Comparison of ENCODE assay signal across 34 cellular contexts in genomic region chr4:22534374-22534773, GRCh38.
"Had no signal": no experiment of that assay in that cellular context is flagged by ENCODE, and none has a peak within 500 bp of the region (broad histone marks: within the 10 kb centered on the region; RNA-seq: fewer than 3 reads in every experiment).

No MANE protein-coding gene starts in this region.

- H3K27me3 ChIP-seq: MG63 had no signal

- H3K36me3 ChIP-seq: MG63 had no signal

- H3K4me3 ChIP-seq: MG63 had no signal

- DNase-seq: Karpas-422, Kasumi-1, MG63, MM.1S, MV-4-11, NCI-H1048, NCI-H1092, NCI-H1092 treated with DMSO at 0.1 percent for 48 hours, NCI-H1105, NCI-H1105 treated with DMSO at 0.1 percent for 48 hours, NCI-H1417, NCI-H1417 treated with DMSO at 0.1 percent for 48 hours, NCI-H1436, NCI-H1436 treated with DMSO at 0.1 percent for 48 hours, NCI-H146, NCI-H1694, NCI-H1694 treated with DMSO at 0.1 percent for 48 hours, NCI-H187, NCI-H187 treated with DMSO at 0.1 percent for 48 hours, NCI-H1930, NCI-H2029, NCI-H2029 treated with DMSO at 0.1 percent for 48 hours, NCI-H2081, NCI-H2081 treated with DMSO at 0.1 percent for 48 hours, NCI-H2107, NCI-H2171, NCI-H2171 treated with DMSO at 0.1 percent for 48 hours, NCI-H2227 treated with DMSO at 0.1 percent for 48 hours, NCI-H226, NCI-H345, NCI-H446, NCI-H446 treated with DMSO at 0.1 percent for 48 hours, NCI-H510A, NCI-H510A treated with DMSO at 0.1 percent for 48 hours had no signal

- H3K9me3 ChIP-seq: MG63 had no signal
